ENCODE assay signal across 1 cellular context in the genomic region with DNA sequence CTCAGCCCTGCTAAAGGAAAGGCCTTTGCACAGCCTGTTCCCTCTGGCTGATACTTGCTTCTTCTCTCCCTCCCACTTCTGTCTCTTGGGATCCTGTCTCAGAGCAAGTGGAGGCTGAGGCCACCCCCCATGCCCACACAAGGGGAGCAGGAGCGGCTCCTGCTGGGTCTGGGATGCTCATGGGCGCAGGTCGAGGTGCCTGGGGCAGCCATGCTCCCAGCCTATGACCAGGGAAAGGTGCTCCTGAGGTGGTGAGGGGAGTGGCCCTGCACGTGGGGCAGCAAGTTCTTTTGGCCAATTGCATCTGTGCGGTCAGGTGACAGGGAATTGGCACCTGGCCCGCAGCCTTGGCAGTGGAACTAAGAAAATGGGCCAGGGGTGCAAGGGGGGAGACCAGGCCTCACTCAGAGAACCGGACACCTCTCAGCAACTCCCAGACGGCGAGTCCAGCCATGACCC.
TF ChIP-seq lines count a peak whose summit lies in the region.

No MANE protein-coding gene starts in this region.

TF ChIP-seq in IMR-90, 13 proteins besides CTCF, POLR2A, EP300 and RAD21:
- TF ChIP-seq NFE2L2 (IDR thresholded peaks at IDR 0.05; ENCODE audit: low read depth, low read length): no peak
- TF ChIP-seq, protein P1, sequence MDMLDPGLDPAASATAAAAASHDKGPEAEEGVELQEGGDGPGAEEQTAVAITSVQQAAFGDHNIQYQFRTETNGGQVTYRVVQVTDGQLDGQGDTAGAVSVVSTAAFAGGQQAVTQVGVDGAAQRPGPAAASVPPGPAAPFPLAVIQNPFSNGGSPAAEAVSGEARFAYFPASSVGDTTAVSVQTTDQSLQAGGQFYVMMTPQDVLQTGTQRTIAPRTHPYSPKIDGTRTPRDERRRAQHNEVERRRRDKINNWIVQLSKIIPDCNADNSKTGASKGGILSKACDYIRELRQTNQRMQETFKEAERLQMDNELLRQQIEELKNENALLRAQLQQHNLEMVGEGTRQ (IDR thresholded peaks at IDR 0.05; ENCODE audit: low read depth, low read length): peak; percentile 50; the same call in 1 of the 2 replicates
